Comparison of ENCODE assay signal across 14 cellular contexts in the genomic region with DNA sequence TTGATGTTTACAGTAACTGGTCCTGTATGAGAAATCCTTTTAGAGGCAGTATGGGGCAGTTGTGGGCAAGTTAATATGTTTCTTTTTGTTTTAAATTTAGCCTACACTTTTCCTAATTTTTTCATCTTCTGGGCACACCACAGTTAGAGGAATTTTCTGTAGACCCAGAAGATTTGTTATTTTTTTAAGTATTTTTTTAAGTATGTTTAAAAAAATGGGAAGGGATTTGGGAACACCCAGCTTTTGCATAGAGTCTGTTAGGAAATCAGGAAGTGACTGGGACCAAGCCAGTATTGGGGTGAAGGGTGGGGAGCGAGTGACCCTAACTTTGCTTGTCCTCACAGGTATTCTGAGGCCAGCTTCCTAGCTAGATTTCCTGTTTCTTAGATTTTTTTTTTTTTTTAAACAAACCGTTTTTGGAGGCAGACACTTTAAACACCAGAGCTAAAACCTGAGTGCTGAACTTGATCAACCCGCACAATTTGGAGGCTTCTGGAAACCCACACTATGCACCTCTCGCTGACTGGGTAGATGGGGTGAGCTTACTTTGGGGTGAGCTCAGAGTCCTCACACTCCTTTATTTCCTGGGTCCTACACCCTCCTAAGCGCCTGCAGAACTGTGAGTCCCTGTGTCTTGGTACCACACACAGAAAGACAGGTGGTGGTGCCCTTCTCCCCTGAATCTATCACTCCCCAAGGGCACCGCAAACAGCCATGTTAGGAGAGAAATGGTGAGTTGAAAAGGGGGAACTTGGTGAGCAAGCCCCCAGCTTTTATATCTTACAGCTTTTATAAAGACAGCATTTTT. TPM values are rescaled to one million over a fixed set of nuclear protein-coding genes. Genes with fewer than 3 reads are reported as not detected.
DNase-seq lines count a peak whose midpoint lies in the region; ATAC-seq and TF ChIP-seq lines count a peak whose summit lies in the region.
"Had no signal": no experiment of that assay in that cellular context is flagged by ENCODE, and none has a peak within 500 bp of the region (broad histone marks: within the 10 kb centered on the region; RNA-seq: fewer than 3 reads in every experiment).

No MANE protein-coding gene starts in this region.

- no peak overlapping the region for H3K4ac ChIP-seq in trophoblast cell (ENCODE audit: low read depth, low read length)

- ATAC-seq in foreskin keratinocyte (no peak), HG03097 (IDR thresholded peaks at IDR 0.05; ENCODE audit: low FRiP score, unreplicated experiment) (no peak)
- no peak for ATAC-seq in naive thymus-derived CD4-positive, alpha-beta T cell
- ATAC-seq: stimulated activated memory B cell treated with anti-CD40 and anti-IgM and Interleukin-4, amounts not matched to agents 10 μg/mL and 1 μg/mL and 100 μg/mL, for 72 hours had no signal

- CTCF ChIA-PET in naive thymus-derived CD4-positive, alpha-beta T cell (lab: Charles Lee), result no interaction called here

- H3K9me3 ChIP-seq in adipocyte (ENCODE audit: control insufficient read depth, low read length), result no peaks in the 10 kb centered on the region
- H3K9me3 ChIP-seq in muscle layer of duodenum (ENCODE audit: control insufficient read depth in 1 of 2, low read length in 2 of 2), result no peaks in the 10 kb centered on the region
- H3K9me3 ChIP-seq in trophoblast cell (ENCODE audit: insufficient read depth, low read depth, low read length), result peaks cover 6% of the 10 kb centered on the region
- no peaks in the 10 kb centered on the region for H3K9me3 ChIP-seq in naive thymus-derived CD4-positive, alpha-beta T cell (ENCODE audit: control insufficient read depth in 2 of 3, low read length in 3 of 3)

- peaks cover 0 to 2% (median 0%) of the 10 kb centered on the region in 5 donors for H3K36me3 Mint-ChIP-seq in naive thymus-derived CD4-positive, alpha-beta T cell
- H3K36me3 Mint-ChIP-seq: stimulated activated memory B cell treated with anti-CD40 and anti-IgM and Interleukin-4, amounts not matched to agents 10 μg/mL and 1 μg/mL and 100 μg/mL, for 72 hours had no signal

- DNase-seq in AG09309 (ENCODE audit: low read depth) (no peak), adipocyte (ENCODE audit: low read depth) (no peak), foreskin keratinocyte (no peak), trophoblast cell (no peak), activated gamma-delta T cell (lab: John Stamatoyannopoulos, UW) (no peak)
- no peak for DNase-seq in naive thymus-derived CD4-positive, alpha-beta T cell
- DNase-seq: activated CD4-positive, alpha-beta T cell treated with anti-CD3 and anti-CD28 coated beads for 48 hours; activated naive CD4-positive, alpha-beta T cell treated with Interleukin-2 at 50 U/mL for 16 hours; NCI-H1048; NCI-H524 treated with DMSO at 0.1 percent for 48 hours had no signal

- H3K4me3 ChIP-seq in AG09309 (ENCODE audit: control insufficient read depth, low read depth, low read length) (peak overlapping the region; percentile 4), adipocyte (ENCODE audit: low read length) (peak overlapping the region; percentile 95), muscle layer of duodenum (ENCODE audit: low read depth in 1 of 2, low read length in 2 of 2) (peak overlapping the region in 1 of 2 donors; percentile 57), trophoblast cell (ENCODE audit: low read depth, low read length) (no peak overlapping the region)
- H3K4me3 ChIP-seq in naive thymus-derived CD4-positive, alpha-beta T cell (ENCODE audit: low read length), result no peak overlapping the region

- peaks cover 2% of the 10 kb centered on the region for H3K79me1 ChIP-seq in trophoblast cell (ENCODE audit: low read length)

- H3K9ac ChIP-seq in adipocyte (ENCODE audit: low read length), result peak overlapping the region; percentile 11
- no peak overlapping the region for H3K9ac ChIP-seq in trophoblast cell (ENCODE audit: low read length)

- no peak overlapping the region for H4K12ac ChIP-seq in trophoblast cell (ENCODE audit: low read depth, low read length)

- intact Hi-C loops in naive thymus-derived CD4-positive, alpha-beta T cell (cut with micrococcal nuclease), result loop anchor here in 1 of 2 donors (5.0 kb wide), 1 partner anchor 173 kb away; no protein-coding TSS in a partner anchor

- no peak overlapping the region for H3K4me2 ChIP-seq in trophoblast cell (ENCODE audit: low read length)

- H3K27me3 Mint-ChIP-seq in naive thymus-derived CD4-positive, alpha-beta T cell, result peaks cover 51 to 72% (median 65%) of the 10 kb centered on the region in 5 donors

- POLR2A ChIA-PET in naive thymus-derived CD4-positive, alpha-beta T cell (lab: Charles Lee), result no interaction called here

- H3K27ac ChIP-seq in foreskin keratinocyte, result no peak overlapping the region
- peak overlapping the region; percentile 55 for H3K27ac ChIP-seq in muscle layer of duodenum (ENCODE audit: low read length)
- H3K27ac ChIP-seq in trophoblast cell (ENCODE audit: low read depth, low read length), result no peak overlapping the region
- no peak overlapping the region for H3K27ac ChIP-seq in naive thymus-derived CD4-positive, alpha-beta T cell (ENCODE audit: low read depth, low read length)

- H2AK5ac ChIP-seq in trophoblast cell (ENCODE audit: low read length), result no peak overlapping the region

- no peak overlapping the region for H3K4me3 Mint-ChIP-seq in naive thymus-derived CD4-positive, alpha-beta T cell
- H3K4me3 Mint-ChIP-seq: stimulated activated memory B cell treated with anti-CD40 and anti-IgM and Interleukin-4, amounts not matched to agents 10 μg/mL and 1 μg/mL and 100 μg/mL, for 72 hours had no signal

- no peak for TF ChIP-seq CTCF in AG09309 (IDR thresholded peaks at IDR 0.05; ENCODE audit: control insufficient read depth, insufficient read depth, low read depth, low read length, missing control alignments)
- peak; percentile 31 for TF ChIP-seq CTCF in foreskin keratinocyte (conservative IDR thresholded peaks at IDR 0.05)

- no peak overlapping the region for H4K8ac ChIP-seq in trophoblast cell (ENCODE audit: low read depth, low read length)

- H2BK5ac ChIP-seq in trophoblast cell (ENCODE audit: low read depth, low read length, poor library complexity), result no peak overlapping the region

- H3K4me1 Mint-ChIP-seq in naive thymus-derived CD4-positive, alpha-beta T cell, result peaks cover 0 to 12% (median 7%) of the 10 kb centered on the region in 7 donors

- no peaks in the 10 kb centered on the region for H3K79me2 ChIP-seq in trophoblast cell (ENCODE audit: control insufficient read depth, insufficient read depth, low read length, poor library complexity)

- H2AFZ ChIP-seq in trophoblast cell (ENCODE audit: insufficient read depth, low read length, poor library complexity), result no peak overlapping the region

- peaks cover 4% of the 10 kb centered on the region for H3K36me3 ChIP-seq in adipocyte (ENCODE audit: control insufficient read depth, insufficient read depth, low read length, severe bottlenecking)
- H3K36me3 ChIP-seq in muscle layer of duodenum (ENCODE audit: control insufficient read depth in 1 of 2, insufficient read depth in 2 of 2, low read length in 2 of 2), result no peaks in the 10 kb centered on the region
- no peaks in the 10 kb centered on the region for H3K36me3 ChIP-seq in trophoblast cell (ENCODE audit: control insufficient read depth in 1 of 2, insufficient read depth in 2 of 2, low read length in 2 of 2)
- no peaks in the 10 kb centered on the region for H3K36me3 ChIP-seq in naive thymus-derived CD4-positive, alpha-beta T cell (ENCODE audit: control insufficient read depth in 2 of 3, insufficient read depth in 3 of 3, low read length in 3 of 3)

- no peaks in the 10 kb centered on the region for H3K27me3 ChIP-seq in adipocyte (replicated peaks; ENCODE audit: control insufficient read depth, insufficient read depth, low read length)
- peaks cover 100% of the 10 kb centered on the region for H3K27me3 ChIP-seq in foreskin keratinocyte
- peaks cover 10% of the 10 kb centered on the region for H3K27me3 ChIP-seq in muscle layer of duodenum (ENCODE audit: low read depth, low read length)
- H3K27me3 ChIP-seq in trophoblast cell (ENCODE audit: insufficient read depth, low read length), result peaks cover 78% of the 10 kb centered on the region
- peaks cover 4 to 7% of the 10 kb centered on the region in 2 donors for H3K27me3 ChIP-seq in naive thymus-derived CD4-positive, alpha-beta T cell (ENCODE audit: control insufficient read depth in 2 of 2, insufficient read depth in 2 of 2, low read length in 2 of 2)

- no peak overlapping the region for H3K18ac ChIP-seq in trophoblast cell (ENCODE audit: low read length)

- WGBS in trophoblast cell (ENCODE audit: extremely low coverage, insufficient coverage, insufficient read length), result no CpG with 5 or more reads among the region's 6 CpGs

- H3K4me1 ChIP-seq in adipocyte (ENCODE audit: control insufficient read depth, insufficient read depth, low read length), result peaks cover 19% of the 10 kb centered on the region
- no peaks in the 10 kb centered on the region for H3K4me1 ChIP-seq in foreskin keratinocyte
- peaks cover 0 to 10% of the 10 kb centered on the region in 2 donors for H3K4me1 ChIP-seq in muscle layer of duodenum (ENCODE audit: control insufficient read depth in 1 of 2, insufficient read depth in 2 of 2, low read length in 2 of 2)
- peaks cover 18 to 23% of the 10 kb centered on the region in 2 experiments for H3K4me1 ChIP-seq in trophoblast cell (ENCODE audit: control insufficient read depth in 1 of 2, insufficient read depth in 2 of 2, low read length in 2 of 2)
- H3K4me1 ChIP-seq in naive thymus-derived CD4-positive, alpha-beta T cell (ENCODE audit: control insufficient read depth in 2 of 2, insufficient read depth in 2 of 2, low read length in 2 of 2), result no peaks in the 10 kb centered on the region

- H3K14ac ChIP-seq in trophoblast cell (ENCODE audit: low read length), result no peak overlapping the region

- no peak overlapping the region for H2BK12ac ChIP-seq in trophoblast cell (ENCODE audit: low read length)

- no peak overlapping the region for H2BK120ac ChIP-seq in trophoblast cell (ENCODE audit: insufficient read depth, low read length, poor library complexity)

- H3K27ac Mint-ChIP-seq in naive thymus-derived CD4-positive, alpha-beta T cell, result no peak overlapping the region
- H3K27ac Mint-ChIP-seq: stimulated activated memory B cell treated with anti-CD40 and anti-IgM and Interleukin-4, amounts not matched to agents 10 μg/mL and 1 μg/mL and 100 μg/mL, for 72 hours had no signal

- peaks cover 0 to 8% (median 0%) of the 10 kb centered on the region in 11 donors for H3K9me3 Mint-ChIP-seq in naive thymus-derived CD4-positive, alpha-beta T cell
- H3K9me3 Mint-ChIP-seq: neural crest cell; stimulated activated memory B cell treated with anti-CD40 and anti-IgM and Interleukin-4, amounts not matched to agents 10 μg/mL and 1 μg/mL and 100 μg/mL, for 72 hours had no signal

- no peak overlapping the region for H3K23ac ChIP-seq in trophoblast cell (ENCODE audit: low read length)

- no peak overlapping the region for H4K91ac ChIP-seq in trophoblast cell (ENCODE audit: low read depth, low read length)

RNA-seq across cellular contexts. Expression of a gene that starts 5.2 kb away (rescaled TPM):
- 0.03 and 0.07 TPM in 2 replicates for total RNA-seq in foreskin keratinocyte
- polyA plus RNA-seq in foreskin keratinocyte, result 0.03 and 0.06 TPM in 2 replicates
- 1.7 and 1.9 TPM in 2 replicates for polyA plus RNA-seq in trophoblast cell (2013)
- under 1 TPM in 2 of 5 experiments, not detected in 3; 0.19 to 0.44 TPM for total RNA-seq in naive thymus-derived CD4-positive, alpha-beta T cell
- not detected for polyA plus RNA-seq in naive thymus-derived CD4-positive, alpha-beta T cell
- total RNA-seq: neural crest cell had no signal

Comparison
In these comparisons a context has a peak if more than half of its experiments do, and no peak if none do; other contexts are left out.
1. H3K4me3 ChIP-seq: peak in AG09309 (single experiment) and adipocyte (single experiment); none in trophoblast cell (single experiment) and naive thymus-derived CD4-positive, alpha-beta T cell (single experiment).